Comparison of ENCODE assay signal across 1 cellular context in genomic region chr7:136114966-136115762, GRCh38.
TF ChIP-seq lines count a peak whose summit lies in the region.

No MANE protein-coding gene starts in this region.

TF ChIP-seq in GM23338, 12 proteins besides CTCF, POLR2A, EP300 and RAD21 (continued from another document):
- TF ChIP-seq, protein P1, sequence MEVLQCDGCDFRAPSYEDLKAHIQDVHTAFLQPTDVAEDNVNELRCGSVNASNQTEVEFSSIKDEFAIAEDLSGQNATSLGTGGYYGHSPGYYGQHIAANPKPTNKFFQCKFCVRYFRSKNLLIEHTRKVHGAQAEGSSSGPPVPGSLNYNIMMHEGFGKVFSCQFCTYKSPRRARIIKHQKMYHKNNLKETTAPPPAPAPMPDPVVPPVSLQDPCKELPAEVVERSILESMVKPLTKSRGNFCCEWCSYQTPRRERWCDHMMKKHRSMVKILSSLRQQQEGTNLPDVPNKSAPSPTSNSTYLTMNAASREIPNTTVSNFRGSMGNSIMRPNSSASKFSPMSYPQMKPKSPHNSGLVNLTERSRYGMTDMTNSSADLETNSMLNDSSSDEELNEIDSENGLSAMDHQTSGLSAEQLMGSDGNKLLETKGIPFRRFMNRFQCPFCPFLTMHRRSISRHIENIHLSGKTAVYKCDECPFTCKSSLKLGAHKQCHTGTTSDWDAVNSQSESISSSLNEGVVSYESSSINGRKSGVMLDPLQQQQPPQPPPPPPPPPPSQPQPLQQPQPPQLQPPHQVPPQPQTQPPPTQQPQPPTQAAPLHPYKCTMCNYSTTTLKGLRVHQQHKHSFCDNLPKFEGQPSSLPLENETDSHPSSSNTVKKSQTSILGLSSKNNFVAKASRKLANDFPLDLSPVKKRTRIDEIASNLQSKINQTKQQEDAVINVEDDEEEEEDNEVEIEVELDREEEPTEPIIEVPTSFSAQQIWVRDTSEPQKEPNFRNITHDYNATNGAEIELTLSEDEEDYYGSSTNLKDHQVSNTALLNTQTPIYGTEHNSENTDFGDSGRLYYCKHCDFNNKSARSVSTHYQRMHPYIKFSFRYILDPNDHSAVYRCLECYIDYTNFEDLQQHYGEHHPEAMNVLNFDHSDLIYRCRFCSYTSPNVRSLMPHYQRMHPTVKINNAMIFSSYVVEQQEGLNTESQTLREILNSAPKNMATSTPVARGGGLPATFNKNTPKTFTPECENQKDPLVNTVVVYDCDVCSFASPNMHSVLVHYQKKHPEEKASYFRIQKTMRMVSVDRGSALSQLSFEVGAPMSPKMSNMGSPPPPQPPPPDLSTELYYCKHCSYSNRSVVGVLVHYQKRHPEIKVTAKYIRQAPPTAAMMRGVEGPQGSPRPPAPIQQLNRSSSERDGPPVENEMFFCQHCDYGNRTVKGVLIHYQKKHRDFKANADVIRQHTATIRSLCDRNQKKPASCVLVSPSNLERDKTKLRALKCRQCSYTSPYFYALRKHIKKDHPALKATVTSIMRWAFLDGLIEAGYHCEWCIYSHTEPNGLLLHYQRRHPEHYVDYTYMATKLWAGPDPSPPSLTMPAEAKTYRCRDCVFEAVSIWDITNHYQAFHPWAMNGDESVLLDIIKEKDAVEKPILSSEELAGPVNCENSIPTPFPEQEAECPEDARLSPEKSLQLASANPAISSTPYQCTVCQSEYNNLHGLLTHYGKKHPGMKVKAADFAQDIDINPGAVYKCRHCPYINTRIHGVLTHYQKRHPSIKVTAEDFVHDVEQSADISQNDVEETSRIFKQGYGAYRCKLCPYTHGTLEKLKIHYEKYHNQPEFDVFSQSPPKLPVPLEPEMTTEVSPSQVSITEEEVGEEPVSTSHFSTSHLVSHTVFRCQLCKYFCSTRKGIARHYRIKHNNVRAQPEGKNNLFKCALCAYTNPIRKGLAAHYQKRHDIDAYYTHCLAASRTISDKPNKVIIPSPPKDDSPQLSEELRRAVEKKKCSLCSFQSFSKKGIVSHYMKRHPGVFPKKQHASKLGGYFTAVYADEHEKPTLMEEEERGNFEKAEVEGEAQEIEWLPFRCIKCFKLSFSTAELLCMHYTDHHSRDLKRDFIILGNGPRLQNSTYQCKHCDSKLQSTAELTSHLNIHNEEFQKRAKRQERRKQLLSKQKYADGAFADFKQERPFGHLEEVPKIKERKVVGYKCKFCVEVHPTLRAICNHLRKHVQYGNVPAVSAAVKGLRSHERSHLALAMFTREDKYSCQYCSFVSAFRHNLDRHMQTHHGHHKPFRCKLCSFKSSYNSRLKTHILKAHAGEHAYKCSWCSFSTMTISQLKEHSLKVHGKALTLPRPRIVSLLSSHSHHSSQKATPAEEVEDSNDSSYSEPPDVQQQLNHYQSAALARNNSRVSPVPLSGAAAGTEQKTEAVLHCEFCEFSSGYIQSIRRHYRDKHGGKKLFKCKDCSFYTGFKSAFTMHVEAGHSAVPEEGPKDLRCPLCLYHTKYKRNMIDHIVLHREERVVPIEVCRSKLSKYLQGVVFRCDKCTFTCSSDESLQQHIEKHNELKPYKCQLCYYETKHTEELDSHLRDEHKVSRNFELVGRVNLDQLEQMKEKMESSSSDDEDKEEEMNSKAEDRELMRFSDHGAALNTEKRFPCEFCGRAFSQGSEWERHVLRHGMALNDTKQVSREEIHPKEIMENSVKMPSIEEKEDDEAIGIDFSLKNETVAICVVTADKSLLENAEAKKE (CRISPR knock-in tag; IDR thresholded peaks at IDR 0.05), result no peak
- TF ChIP-seq JUNB (IDR thresholded peaks at IDR 0.05; ENCODE audit: unreplicated experiment) (no peak), STAT1 (IDR thresholded peaks at IDR 0.05; ENCODE audit: unreplicated experiment) (no peak), POLR2AphosphoS5 (IDR thresholded peaks at IDR 0.05; ENCODE audit: low read depth) (no peak)
- TF ChIP-seq, protein P2, sequence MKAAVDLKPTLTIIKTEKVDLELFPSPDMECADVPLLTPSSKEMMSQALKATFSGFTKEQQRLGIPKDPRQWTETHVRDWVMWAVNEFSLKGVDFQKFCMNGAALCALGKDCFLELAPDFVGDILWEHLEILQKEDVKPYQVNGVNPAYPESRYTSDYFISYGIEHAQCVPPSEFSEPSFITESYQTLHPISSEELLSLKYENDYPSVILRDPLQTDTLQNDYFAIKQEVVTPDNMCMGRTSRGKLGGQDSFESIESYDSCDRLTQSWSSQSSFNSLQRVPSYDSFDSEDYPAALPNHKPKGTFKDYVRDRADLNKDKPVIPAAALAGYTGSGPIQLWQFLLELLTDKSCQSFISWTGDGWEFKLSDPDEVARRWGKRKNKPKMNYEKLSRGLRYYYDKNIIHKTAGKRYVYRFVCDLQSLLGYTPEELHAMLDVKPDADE (IDR thresholded peaks at IDR 0.05), result no peak
